14 cellular contexts compared by ENCODE assay signal in the genomic region with DNA sequence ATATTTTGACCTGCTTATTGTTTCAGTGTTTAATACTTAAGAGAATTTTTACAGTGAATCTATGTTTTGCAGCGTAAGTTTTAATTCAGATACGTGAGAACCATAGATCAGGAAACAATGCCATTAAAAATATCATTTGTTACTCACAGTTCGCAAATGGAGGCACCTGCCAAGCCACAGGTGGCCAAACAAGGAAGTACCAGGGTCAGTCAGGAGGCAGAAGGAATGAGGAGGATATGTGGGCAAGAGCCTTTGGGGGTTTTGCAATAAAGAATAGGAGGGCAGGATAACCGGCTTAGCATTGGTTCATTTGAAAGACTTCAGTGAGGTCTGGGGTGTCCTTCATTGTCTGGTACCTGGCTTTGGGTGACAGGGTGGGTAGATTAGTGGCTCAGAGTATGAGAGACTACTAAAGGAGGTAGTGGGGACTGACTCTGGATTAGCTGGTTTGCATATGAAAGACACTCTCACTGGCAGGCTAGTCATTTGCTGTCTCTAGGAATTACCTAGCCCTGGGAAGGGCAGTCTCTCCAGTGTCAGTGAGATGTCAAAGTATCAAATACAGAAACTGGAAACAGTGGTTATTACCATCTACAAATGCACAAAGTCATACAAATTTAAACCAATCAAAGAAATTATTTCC.
"Had no signal": no experiment of that assay in that cellular context is flagged by ENCODE, and none has a peak within 500 bp of the region (broad histone marks: within the 10 kb centered on the region; RNA-seq: fewer than 3 reads in every experiment).

No MANE protein-coding gene starts in this region.

- H3K27me3 ChIP-seq: brain microvascular endothelial cell, sigmoid colon, upper lobe of right lung had no signal

- H3K4me3 Mint-ChIP-seq: activated CD4-positive, alpha-beta T cell treated with anti-CD3 and anti-CD28 coated beads, Interleukin-2, amount 10 ng/mL, durations not matched to agents 7 days and 5 days; activated naive CD8-positive, alpha-beta T cell treated with anti-CD3 and anti-CD28 coated beads, Interleukin-2, amount 10 ng/mL, durations not matched to agents 7 days and 5 days; activated T-helper 1 cell treated with anti-CD3 and anti-CD28 coated beads, Interleukin-12 subunit alpha, Interleukin-12 subunit beta, Interleukin-2, Interleukin-4 antibody, amounts not matched to agents 30 ng/mL and 10 ng/mL and 1 ng/mL, durations not matched to agents 14 hours and 24 hours and 36 hours; naive B cell had no signal

- H3K4me3 ChIP-seq: sigmoid colon, thoracic aorta, upper lobe of right lung had no signal

- H3K9me3 Mint-ChIP-seq: activated naive CD8-positive, alpha-beta T cell treated with anti-CD3 and anti-CD28 coated beads, Interleukin-2, amount 10 ng/mL, durations not matched to agents 7 days and 5 days; activated T-helper 1 cell treated with anti-CD3 and anti-CD28 coated beads, Interleukin-12 subunit alpha, Interleukin-12 subunit beta, Interleukin-2, Interleukin-4 antibody, amounts not matched to agents 30 ng/mL and 10 ng/mL and 1 ng/mL, durations not matched to agents 14 hours and 24 hours and 36 hours had no signal

- H3K4me1 ChIP-seq: parathyroid adenoma, upper lobe of right lung had no signal

- H3K9ac ChIP-seq: parathyroid adenoma had no signal

- H3K27ac Mint-ChIP-seq: activated CD4-positive, alpha-beta T cell treated with anti-CD3 and anti-CD28 coated beads, Interleukin-2, amount 10 ng/mL, durations not matched to agents 7 days and 5 days; activated naive CD8-positive, alpha-beta T cell treated with anti-CD3 and anti-CD28 coated beads, Interleukin-2, amount 10 ng/mL, durations not matched to agents 7 days and 5 days; activated T-helper 1 cell treated with anti-CD3 and anti-CD28 coated beads, Interleukin-12 subunit alpha, Interleukin-12 subunit beta, Interleukin-2, Interleukin-4 antibody, amounts not matched to agents 30 ng/mL and 10 ng/mL and 1 ng/mL, durations not matched to agents 14 hours and 24 hours and 36 hours; naive B cell had no signal

- H3K36me3 ChIP-seq: brain microvascular endothelial cell, sigmoid colon, thoracic aorta, upper lobe of right lung had no signal

- ATAC-seq: upper lobe of right lung had no signal

- H3K36me3 Mint-ChIP-seq: activated naive CD8-positive, alpha-beta T cell treated with anti-CD3 and anti-CD28 coated beads, Interleukin-2, amount 10 ng/mL, durations not matched to agents 7 days and 5 days; naive B cell had no signal

- DNase-seq: activated CD4-positive, alpha-beta T cell treated with anti-CD3 and anti-CD28 coated beads, Interleukin-2, amount 10 ng/mL, durations not matched to agents 7 days and 5 days; activated CD8-positive, alpha-beta memory T cell treated with anti-CD3 and anti-CD28 coated beads for 24 hours; activated naive CD8-positive, alpha-beta T cell treated with anti-CD3 and anti-CD28 coated beads, Interleukin-2, amount 10 ng/mL, durations not matched to agents 7 days and 5 days; anterior cingulate cortex; brain microvascular endothelial cell; effector CD8-positive, alpha-beta T cell; foreskin melanocyte; naive B cell; sigmoid colon; stimulated activated CD4-positive, alpha-beta T cell treated with anti-CD3 and anti-CD28 coated beads, Interleukin-1b, Interleukin-23, amount 100 ng/mL, for 48 hours; upper lobe of right lung had no signal

- H3K27me3 Mint-ChIP-seq: activated naive CD8-positive, alpha-beta T cell treated with anti-CD3 and anti-CD28 coated beads, Interleukin-2, amount 10 ng/mL, durations not matched to agents 7 days and 5 days had no signal

- H3K4me1 Mint-ChIP-seq: activated CD4-positive, alpha-beta T cell treated with anti-CD3 and anti-CD28 coated beads, Interleukin-2, amount 10 ng/mL, durations not matched to agents 7 days and 5 days; activated naive CD8-positive, alpha-beta T cell treated with anti-CD3 and anti-CD28 coated beads, Interleukin-2, amount 10 ng/mL, durations not matched to agents 7 days and 5 days; naive B cell had no signal

- H3K9me3 ChIP-seq: sigmoid colon, thoracic aorta, upper lobe of right lung had no signal
